In the genomic region with DNA sequence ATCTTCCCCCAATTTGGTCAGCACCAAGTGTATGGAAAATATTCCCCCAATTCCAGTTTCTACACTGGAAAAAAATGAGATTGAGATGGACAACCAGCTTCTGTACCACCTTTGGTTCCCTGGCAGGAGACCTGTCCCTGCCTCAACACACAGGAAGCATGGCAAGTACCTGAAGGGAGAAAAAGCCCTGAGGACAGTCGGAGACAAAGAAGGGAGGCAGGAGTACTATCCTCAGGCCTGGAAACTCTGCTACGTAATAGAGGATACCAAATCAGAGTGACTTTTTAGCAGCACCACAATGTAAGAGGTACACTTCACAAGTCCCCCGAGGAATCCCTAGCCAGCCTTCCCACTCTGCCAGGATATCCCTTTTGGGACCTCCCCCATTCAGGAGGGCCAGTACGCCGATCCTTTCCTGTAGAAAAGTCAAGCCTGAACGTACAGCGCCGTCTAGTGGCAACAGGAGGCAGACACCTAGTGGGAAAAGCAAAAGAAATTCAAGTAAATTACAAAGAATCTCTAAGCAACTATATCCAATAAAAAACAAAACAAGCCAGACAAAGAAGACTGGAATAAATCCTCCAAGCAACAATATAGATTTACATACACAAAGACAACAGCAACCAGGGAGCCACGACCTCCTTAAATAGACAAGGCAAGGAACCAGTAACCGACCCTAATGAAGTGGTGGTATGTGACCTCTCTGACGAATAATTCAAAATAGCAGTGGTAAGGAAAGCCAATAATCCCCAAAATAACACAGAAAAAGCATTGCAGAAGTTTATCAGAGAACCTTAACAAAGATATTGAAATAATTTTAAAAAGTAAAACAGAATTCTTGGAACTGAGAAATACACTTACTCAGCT, we compare ENCODE assay signal across 9 cellular contexts.
DNase-seq lines count a peak whose midpoint lies in the region; ATAC-seq and TF ChIP-seq lines count a peak whose summit lies in the region.
"Had no signal": no experiment of that assay in that cellular context is flagged by ENCODE, and none has a peak within 500 bp of the region (broad histone marks: within the 10 kb centered on the region; RNA-seq: fewer than 3 reads in every experiment).

No MANE protein-coding gene starts in this region.

- H3K4me3 ChIP-seq in fibroblast of mammary gland (ENCODE audit: control insufficient read depth, low read depth, low read length): no peak overlapping the region

- no peak for ATAC-seq in HG03097 (IDR thresholded peaks at IDR 0.05; ENCODE audit: low FRiP score, unreplicated experiment)
- ATAC-seq in GM21576 (IDR thresholded peaks at IDR 0.05; ENCODE audit: unreplicated experiment): no peak

- H3K36me3 Mint-ChIP-seq in activated CD4-positive, alpha-beta T cell treated with anti-CD3 and anti-CD28 coated beads, Interleukin-2, amount 10 ng/mL, durations not matched to agents 24 days and 14 days (ENCODE audit: low read depth): no peaks in the 10 kb centered on the region
- H3K36me3 Mint-ChIP-seq in HFFc6 (ENCODE audit: low read depth): no peaks in the 10 kb centered on the region
- H3K36me3 Mint-ChIP-seq: brain had no signal

- H3K4me3 Mint-ChIP-seq in activated CD4-positive, alpha-beta T cell treated with anti-CD3 and anti-CD28 coated beads, Interleukin-2, amount 10 ng/mL, durations not matched to agents 24 days and 14 days: no peak overlapping the region
- H3K4me3 Mint-ChIP-seq in HFFc6: no peak overlapping the region
- H3K4me3 Mint-ChIP-seq: brain had no signal

- intact Hi-C loops in activated CD4-positive, alpha-beta T cell treated with anti-CD3 and anti-CD28 coated beads, Interleukin-2, amount 10 ng/mL, durations not matched to agents 24 days and 14 days (cut with micrococcal nuclease): no loop called here

- no peaks in the 10 kb centered on the region for H3K4me1 Mint-ChIP-seq in activated CD4-positive, alpha-beta T cell treated with anti-CD3 and anti-CD28 coated beads, Interleukin-2, amount 10 ng/mL, durations not matched to agents 24 days and 14 days
- H3K4me1 Mint-ChIP-seq in HFFc6 (ENCODE audit: low read depth): peaks cover 5% of the 10 kb centered on the region; the same call in 1 of the 2 replicates
- H3K4me1 Mint-ChIP-seq: brain had no signal

- H3K9me3 Mint-ChIP-seq in activated CD4-positive, alpha-beta T cell treated with anti-CD3 and anti-CD28 coated beads, Interleukin-2, amount 10 ng/mL, durations not matched to agents 24 days and 14 days: no peaks in the 10 kb centered on the region
- H3K9me3 Mint-ChIP-seq in HFFc6: no peaks in the 10 kb centered on the region

- H3K27ac Mint-ChIP-seq in activated CD4-positive, alpha-beta T cell treated with anti-CD3 and anti-CD28 coated beads, Interleukin-2, amount 10 ng/mL, durations not matched to agents 24 days and 14 days: no peak overlapping the region
- H3K27ac Mint-ChIP-seq in HFFc6: no peak overlapping the region
- H3K27ac Mint-ChIP-seq: brain had no signal

- TF ChIP-seq CTCF in HFFc6 (IDR thresholded peaks at IDR 0.05) (peak; percentile 83), fibroblast of mammary gland (conservative IDR thresholded peaks at IDR 0.05; ENCODE audit: control insufficient read depth, insufficient read depth, low read depth, low read length) (peak; percentile 96)

- peak; percentile 67 for DNase-seq in activated CD4-positive, alpha-beta T cell treated with anti-CD3 and anti-CD28 coated beads, Interleukin-2, amount 10 ng/mL, durations not matched to agents 24 days and 14 days
- no peak for DNase-seq in activated CD4-positive, alpha-beta T cell treated with anti-CD3 and anti-CD28 coated beads, Interleukin-2, amount 50 U/mL, for 4 hours
- DNase-seq in HFFc6: no peak
- DNase-seq in OCI-M1 (lab: John Stamatoyannopoulos, UW): peak; percentile 50
- DNase-seq in fibroblast of mammary gland (ENCODE audit: low read depth): peak; percentile 50
- DNase-seq in stimulated activated CD8-positive, alpha-beta memory T cell treated with anti-CD3 and anti-CD28 coated beads, Interleukin-4, amount 100 ng/mL, for 48 hours: peak; percentile 42

- peaks cover 3% of the 10 kb centered on the region for H3K27me3 Mint-ChIP-seq in activated CD4-positive, alpha-beta T cell treated with anti-CD3 and anti-CD28 coated beads, Interleukin-2, amount 10 ng/mL, durations not matched to agents 24 days and 14 days
- no peaks in the 10 kb centered on the region; the same call in 1 of the 2 replicates for H3K27me3 Mint-ChIP-seq in HFFc6 (ENCODE audit: insufficient read depth)

Comparison
In these comparisons a context has a peak if more than half of its experiments do, and no peak if none do; other contexts are left out.
1. DNase-seq: peak in activated CD4-positive, alpha-beta T cell treated with anti-CD3 and anti-CD28 coated beads, Interleukin-2, amount 10 ng/mL, durations not matched to agents 24 days and 14 days (single experiment), OCI-M1 (single experiment), fibroblast of mammary gland (single experiment) and stimulated activated CD8-positive, alpha-beta memory T cell treated with anti-CD3 and anti-CD28 coated beads, Interleukin-4, amount 100 ng/mL, for 48 hours (single experiment); none in activated CD4-positive, alpha-beta T cell treated with anti-CD3 and anti-CD28 coated beads, Interleukin-2, amount 50 U/mL, for 4 hours (0 of 2) and HFFc6 (single experiment).